Comparison of ENCODE assay signal across 17 cellular contexts in the genomic region with DNA sequence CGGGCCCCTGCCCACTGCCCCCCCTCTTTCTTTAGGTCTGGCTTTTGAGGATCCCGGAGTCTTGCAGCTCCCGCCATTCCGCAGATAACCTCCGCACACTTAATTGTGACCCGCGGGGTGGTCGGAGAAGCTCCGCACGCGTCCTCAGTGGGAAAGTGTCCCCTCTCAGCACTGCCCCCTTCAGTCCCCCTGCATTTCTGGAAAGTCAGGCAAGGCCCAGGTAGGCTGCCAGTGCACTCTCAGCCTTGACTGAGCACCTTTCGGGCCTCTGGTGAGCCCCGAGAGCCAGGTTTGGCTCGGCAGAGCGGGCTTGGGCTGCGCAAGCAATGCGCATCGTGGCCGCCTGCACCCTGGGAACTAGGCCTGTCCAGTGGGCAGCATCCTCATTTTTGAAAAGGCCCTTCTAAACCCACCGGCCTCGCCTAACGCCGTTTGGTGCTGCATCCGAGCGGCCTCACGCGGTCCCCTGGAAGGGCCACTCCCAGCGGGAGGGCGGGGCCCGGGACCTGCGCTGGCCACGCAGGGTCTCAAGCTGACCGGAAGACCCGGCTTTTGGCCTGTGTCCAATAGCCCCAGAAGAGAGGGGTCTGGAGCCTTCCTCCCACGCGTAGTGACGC. TPM values are rescaled to one million over a fixed set of nuclear protein-coding genes. Genes with fewer than 3 reads are reported as not detected.
DNase-seq lines count a peak whose midpoint lies in the region; ATAC-seq and TF ChIP-seq lines count a peak whose summit lies in the region.
"Had no signal": no experiment of that assay in that cellular context is flagged by ENCODE, and none has a peak within 500 bp of the region (broad histone marks: within the 10 kb centered on the region; RNA-seq: fewer than 3 reads in every experiment).

No MANE protein-coding gene starts in this region.

- intact Hi-C loops in activated naive CD4-positive, alpha-beta T cell treated with anti-CD3 and anti-CD28 coated beads for 36 hours (cut with micrococcal nuclease), result loop anchor here (2.0 to 5.0 kb wide), 2 partner anchors 75 to 128 kb away; partner anchors contain the start of gene DMRT1

- H3K27ac ChIP-seq in iPS-20b (ENCODE audit: low read length), result no peak overlapping the region
- H3K27ac ChIP-seq in effector memory CD4-positive, alpha-beta T cell (ENCODE audit: insufficient read depth, low read length, poor library complexity, severe bottlenecking), result no peak overlapping the region
- H3K27ac ChIP-seq: GM23248, lower lobe of right lung, Peyer's patch had no signal

- H3K4me1 Mint-ChIP-seq in activated naive CD4-positive, alpha-beta T cell treated with anti-CD3 and anti-CD28 coated beads, Interleukin-2, amount 10 ng/mL, durations not matched to agents 7 days and 5 days, result peaks cover 8% of the 10 kb centered on the region
- peaks cover 29% of the 10 kb centered on the region for H3K4me1 Mint-ChIP-seq in activated naive CD4-positive, alpha-beta T cell treated with anti-CD3 and anti-CD28 coated beads for 36 hours (ENCODE audit: low read depth)
- H3K4me1 Mint-ChIP-seq in WTC11, result peaks cover 60% of the 10 kb centered on the region

- POLR2A ChIA-PET in WTC11 (lab: Charles Lee), result no interaction called here

- H3K36me3 Mint-ChIP-seq in activated naive CD4-positive, alpha-beta T cell treated with anti-CD3 and anti-CD28 coated beads, Interleukin-2, amount 10 ng/mL, durations not matched to agents 7 days and 5 days, result no peaks in the 10 kb centered on the region
- no peaks in the 10 kb centered on the region for H3K36me3 Mint-ChIP-seq in activated naive CD4-positive, alpha-beta T cell treated with anti-CD3 and anti-CD28 coated beads for 36 hours (ENCODE audit: low read depth)
- no peaks in the 10 kb centered on the region for H3K36me3 Mint-ChIP-seq in WTC11
- H3K36me3 Mint-ChIP-seq: CD4-positive, alpha-beta memory T cell had no signal

- H3K36me3 ChIP-seq in iPS-20b (ENCODE audit: insufficient read depth, low read depth, low read length), result no peaks in the 10 kb centered on the region
- no peaks in the 10 kb centered on the region for H3K36me3 ChIP-seq in effector memory CD4-positive, alpha-beta T cell (ENCODE audit: control insufficient read depth, insufficient read depth, low read length)
- H3K36me3 ChIP-seq: lower lobe of right lung, Peyer's patch had no signal

- no peak for TF ChIP-seq CTCF in WTC11 (IDR thresholded peaks at IDR 0.05)

- no peaks in the 10 kb centered on the region; the same call in 1 of the 2 replicates for H3K4me1 ChIP-seq in iPS-20b (ENCODE audit: insufficient read depth, low read length)
- H3K4me1 ChIP-seq in effector memory CD4-positive, alpha-beta T cell (ENCODE audit: control insufficient read depth, insufficient read depth, low read length, poor library complexity, severe bottlenecking), result peaks cover 22% of the 10 kb centered on the region

- no peak overlapping the region for H3K9ac ChIP-seq in iPS-20b (ENCODE audit: low read depth, low read length)
- H3K9ac ChIP-seq: GM23248 had no signal

- peak overlapping the region; percentile 35 for H3K4me3 Mint-ChIP-seq in activated naive CD4-positive, alpha-beta T cell treated with anti-CD3 and anti-CD28 coated beads, Interleukin-2, amount 10 ng/mL, durations not matched to agents 7 days and 5 days
- H3K4me3 Mint-ChIP-seq in activated naive CD4-positive, alpha-beta T cell treated with anti-CD3 and anti-CD28 coated beads for 36 hours, result no peak overlapping the region
- peak overlapping the region; percentile 66 for H3K4me3 Mint-ChIP-seq in WTC11

- H3K9me3 Mint-ChIP-seq in activated naive CD4-positive, alpha-beta T cell treated with anti-CD3 and anti-CD28 coated beads, Interleukin-2, amount 10 ng/mL, durations not matched to agents 7 days and 5 days, result no peaks in the 10 kb centered on the region
- no peaks in the 10 kb centered on the region for H3K9me3 Mint-ChIP-seq in activated naive CD4-positive, alpha-beta T cell treated with anti-CD3 and anti-CD28 coated beads for 36 hours
- H3K9me3 Mint-ChIP-seq in WTC11, result no peaks in the 10 kb centered on the region

- peaks cover 100% of the 10 kb centered on the region for H3K27me3 ChIP-seq in iPS-20b (ENCODE audit: insufficient read depth, low read length)
- H3K27me3 ChIP-seq in effector memory CD4-positive, alpha-beta T cell (replicated peaks; ENCODE audit: control insufficient read depth, insufficient read depth, low read length, poor library complexity, severe bottlenecking), result peaks cover 72% of the 10 kb centered on the region

- no peak for DNase-seq in activated naive CD4-positive, alpha-beta T cell treated with anti-CD3 and anti-CD28 coated beads, Interleukin-2, amount 10 ng/mL, durations not matched to agents 7 days and 5 days
- no peak for DNase-seq in activated naive CD4-positive, alpha-beta T cell treated with anti-CD3 and anti-CD28 coated beads for 36 hours
- DNase-seq in WTC11 (ENCODE audit: low spot score) (peak; percentile 61), retina (peak; percentile 74), hepatic stellate cell (ENCODE audit: low spot score) (no peak)
- no peak for DNase-seq in effector memory CD4-positive, alpha-beta T cell
- DNase-seq: CD4-positive, alpha-beta memory T cell; DND-41; effector CD4-positive, alpha-beta T cell; GM23248; hippocampal formation; KG1; lower lobe of right lung; NCI-H1417 treated with DMSO at 0.1 percent for 48 hours; Peyer's patch had no signal

- peak overlapping the region; percentile 34; the same call in 1 of the 2 replicates for H3K4me3 ChIP-seq in iPS-20b (ENCODE audit: low read length)
- no peak overlapping the region for H3K4me3 ChIP-seq in effector memory CD4-positive, alpha-beta T cell (ENCODE audit: insufficient read depth, low read depth, low read length, poor library complexity, severe bottlenecking)
- H3K4me3 ChIP-seq: GM23248, lower lobe of right lung, Peyer's patch had no signal

- peak; percentile 33 for ATAC-seq in WTC11
- no peak for ATAC-seq in GM21423 (IDR thresholded peaks at IDR 0.05; ENCODE audit: unreplicated experiment)
- ATAC-seq: lower lobe of right lung had no signal

- peaks cover 90% of the 10 kb centered on the region for H3K27me3 Mint-ChIP-seq in activated naive CD4-positive, alpha-beta T cell treated with anti-CD3 and anti-CD28 coated beads, Interleukin-2, amount 10 ng/mL, durations not matched to agents 7 days and 5 days
- H3K27me3 Mint-ChIP-seq in activated naive CD4-positive, alpha-beta T cell treated with anti-CD3 and anti-CD28 coated beads for 36 hours (ENCODE audit: low read depth), result peaks cover 80% of the 10 kb centered on the region
- peaks cover 98% of the 10 kb centered on the region for H3K27me3 Mint-ChIP-seq in WTC11 (ENCODE audit: low read depth)

- CTCF ChIA-PET in activated naive CD4-positive, alpha-beta T cell treated with anti-CD3 and anti-CD28 coated beads, Interleukin-2, amount 10 ng/mL, durations not matched to agents 7 days and 5 days (lab: Charles Lee), result interaction anchor here (1.1 kb wide), 1 partner anchor 35 kb away, joined by 3 read pairs; no protein-coding TSS in a partner anchor
- CTCF ChIA-PET in activated naive CD4-positive, alpha-beta T cell treated with anti-CD3 and anti-CD28 coated beads for 36 hours (lab: Charles Lee), result no interaction called here
- CTCF ChIA-PET in WTC11 (lab: Charles Lee), result interaction anchor here (1.1 to 1.7 kb wide), 3 partner anchors 8 to 60 kb away, joined by 3 to 5 read pairs (median 4); no protein-coding TSS in a partner anchor

- no peaks in the 10 kb centered on the region; the same call in 1 of the 2 replicates for H3K9me3 ChIP-seq in iPS-20b (ENCODE audit: insufficient read depth, low read depth, low read length)
- H3K9me3 ChIP-seq in effector memory CD4-positive, alpha-beta T cell (ENCODE audit: control insufficient read depth, low read length), result no peaks in the 10 kb centered on the region
- H3K9me3 ChIP-seq: lower lobe of right lung, Peyer's patch had no signal

- H3K27ac Mint-ChIP-seq in activated naive CD4-positive, alpha-beta T cell treated with anti-CD3 and anti-CD28 coated beads, Interleukin-2, amount 10 ng/mL, durations not matched to agents 7 days and 5 days, result peak overlapping the region; percentile 76
- no peak overlapping the region for H3K27ac Mint-ChIP-seq in activated naive CD4-positive, alpha-beta T cell treated with anti-CD3 and anti-CD28 coated beads for 36 hours
- no peak overlapping the region for H3K27ac Mint-ChIP-seq in WTC11

TF ChIP-seq in WTC11, 78 proteins besides CTCF, POLR2A, EP300 and RAD21 (continues in another document):
- no peak for TF ChIP-seq ZNF396 (CRISPR knock-in tag; IDR thresholded peaks at IDR 0.05; ENCODE audit: borderline replicate concordance)
- TF ChIP-seq, protein P1, sequence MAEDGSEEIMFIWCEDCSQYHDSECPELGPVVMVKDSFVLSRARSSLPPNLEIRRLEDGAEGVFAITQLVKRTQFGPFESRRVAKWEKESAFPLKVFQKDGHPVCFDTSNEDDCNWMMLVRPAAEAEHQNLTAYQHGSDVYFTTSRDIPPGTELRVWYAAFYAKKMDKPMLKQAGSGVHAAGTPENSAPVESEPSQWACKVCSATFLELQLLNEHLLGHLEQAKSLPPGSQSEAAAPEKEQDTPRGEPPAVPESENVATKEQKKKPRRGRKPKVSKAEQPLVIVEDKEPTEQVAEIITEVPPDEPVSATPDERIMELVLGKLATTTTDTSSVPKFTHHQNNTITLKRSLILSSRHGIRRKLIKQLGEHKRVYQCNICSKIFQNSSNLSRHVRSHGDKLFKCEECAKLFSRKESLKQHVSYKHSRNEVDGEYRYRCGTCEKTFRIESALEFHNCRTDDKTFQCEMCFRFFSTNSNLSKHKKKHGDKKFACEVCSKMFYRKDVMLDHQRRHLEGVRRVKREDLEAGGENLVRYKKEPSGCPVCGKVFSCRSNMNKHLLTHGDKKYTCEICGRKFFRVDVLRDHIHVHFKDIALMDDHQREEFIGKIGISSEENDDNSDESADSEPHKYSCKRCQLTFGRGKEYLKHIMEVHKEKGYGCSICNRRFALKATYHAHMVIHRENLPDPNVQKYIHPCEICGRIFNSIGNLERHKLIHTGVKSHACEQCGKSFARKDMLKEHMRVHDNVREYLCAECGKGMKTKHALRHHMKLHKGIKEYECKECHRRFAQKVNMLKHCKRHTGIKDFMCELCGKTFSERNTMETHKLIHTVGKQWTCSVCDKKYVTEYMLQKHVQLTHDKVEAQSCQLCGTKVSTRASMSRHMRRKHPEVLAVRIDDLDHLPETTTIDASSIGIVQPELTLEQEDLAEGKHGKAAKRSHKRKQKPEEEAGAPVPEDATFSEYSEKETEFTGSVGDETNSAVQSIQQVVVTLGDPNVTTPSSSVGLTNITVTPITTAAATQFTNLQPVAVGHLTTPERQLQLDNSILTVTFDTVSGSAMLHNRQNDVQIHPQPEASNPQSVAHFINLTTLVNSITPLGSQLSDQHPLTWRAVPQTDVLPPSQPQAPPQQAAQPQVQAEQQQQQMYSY (CRISPR knock-in tag; IDR thresholded peaks at IDR 0.05), result peak; percentile 76

RNA-seq across cellular contexts. Expression of gene DMRT3, which starts 6.7 kb away (rescaled TPM):
- not detected for total RNA-seq in activated naive CD4-positive, alpha-beta T cell treated with anti-CD3 and anti-CD28 coated beads for 36 hours
- total RNA-seq in WTC11 (2021), result not detected in 3 replicates
- total RNA-seq: CD4-positive, alpha-beta memory T cell; GM23248; Peyer's patch had no signal

Comparison
In these comparisons a context has a peak if more than half of its experiments do, and no peak if none do; other contexts are left out.
1. DNase-seq: peak in WTC11 (single experiment) and retina (single experiment); none in activated naive CD4-positive, alpha-beta T cell treated with anti-CD3 and anti-CD28 coated beads, Interleukin-2, amount 10 ng/mL, durations not matched to agents 7 days and 5 days (single experiment), activated naive CD4-positive, alpha-beta T cell treated with anti-CD3 and anti-CD28 coated beads for 36 hours (single experiment), effector memory CD4-positive, alpha-beta T cell (0 of 3) and hepatic stellate cell (single experiment).